1 cellular context compared by ENCODE assay signal in the genomic region with DNA sequence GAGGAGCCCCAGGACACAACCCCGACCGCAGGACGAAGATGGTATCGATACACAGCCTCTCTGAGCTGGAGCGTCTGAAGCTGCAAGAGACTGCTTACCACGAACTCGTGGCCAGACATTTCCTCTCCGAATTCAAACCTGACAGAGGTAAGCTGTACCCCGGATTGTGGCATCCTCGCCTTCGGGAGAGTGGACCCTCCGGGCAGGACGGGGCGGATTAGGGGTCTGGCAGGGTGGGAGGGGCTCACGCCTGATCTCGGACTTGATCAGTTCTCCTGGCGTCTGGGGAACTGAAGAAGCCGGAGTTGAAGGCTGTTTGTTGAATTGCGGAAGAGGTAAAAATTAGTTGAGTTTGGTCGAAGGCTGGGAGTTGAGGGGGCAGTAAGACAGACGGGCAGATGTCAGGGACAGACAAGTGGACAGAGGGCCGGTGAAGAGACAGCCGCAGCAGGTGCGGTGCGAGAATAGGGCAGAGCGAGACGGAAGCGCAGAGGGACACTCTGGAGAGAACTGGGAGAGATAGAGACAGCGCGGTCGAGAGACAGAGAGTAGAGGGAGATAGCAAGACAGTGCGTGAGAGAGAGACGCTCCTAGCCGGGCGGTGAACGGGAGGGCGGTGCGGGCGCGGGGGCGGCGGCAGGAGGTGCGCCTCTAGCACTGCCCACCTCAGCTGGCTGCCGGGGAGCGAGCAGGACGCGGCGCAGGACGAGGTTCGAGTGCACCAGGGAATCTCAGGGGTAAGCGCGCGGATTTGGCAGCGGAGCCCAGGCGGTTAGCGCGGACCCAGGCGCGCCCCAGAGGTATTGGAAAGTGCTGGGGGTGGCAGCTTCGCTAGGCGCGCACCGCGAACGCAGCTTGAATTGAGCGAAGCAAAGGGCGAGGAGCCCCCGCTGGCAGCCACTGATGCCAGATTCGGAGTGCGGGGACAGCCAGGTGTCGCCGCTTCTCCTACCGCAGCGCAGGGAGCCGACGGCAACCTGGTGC.
TF ChIP-seq lines count a peak whose summit lies in the region.

No MANE protein-coding gene starts in this region.

TF ChIP-seq in SK-N-SH treated with all-trans-retinoic acid at 6 μM for 48 hours, 23 proteins besides CTCF, POLR2A, EP300 and RAD21 (continued from another document):
- no peak for TF ChIP-seq ZNF8 (CRISPR knock-in tag; IDR thresholded peaks at IDR 0.05)
- TF ChIP-seq ZNF70 (CRISPR knock-in tag; IDR thresholded peaks at IDR 0.05), result no peak
- TF ChIP-seq, protein P1, sequence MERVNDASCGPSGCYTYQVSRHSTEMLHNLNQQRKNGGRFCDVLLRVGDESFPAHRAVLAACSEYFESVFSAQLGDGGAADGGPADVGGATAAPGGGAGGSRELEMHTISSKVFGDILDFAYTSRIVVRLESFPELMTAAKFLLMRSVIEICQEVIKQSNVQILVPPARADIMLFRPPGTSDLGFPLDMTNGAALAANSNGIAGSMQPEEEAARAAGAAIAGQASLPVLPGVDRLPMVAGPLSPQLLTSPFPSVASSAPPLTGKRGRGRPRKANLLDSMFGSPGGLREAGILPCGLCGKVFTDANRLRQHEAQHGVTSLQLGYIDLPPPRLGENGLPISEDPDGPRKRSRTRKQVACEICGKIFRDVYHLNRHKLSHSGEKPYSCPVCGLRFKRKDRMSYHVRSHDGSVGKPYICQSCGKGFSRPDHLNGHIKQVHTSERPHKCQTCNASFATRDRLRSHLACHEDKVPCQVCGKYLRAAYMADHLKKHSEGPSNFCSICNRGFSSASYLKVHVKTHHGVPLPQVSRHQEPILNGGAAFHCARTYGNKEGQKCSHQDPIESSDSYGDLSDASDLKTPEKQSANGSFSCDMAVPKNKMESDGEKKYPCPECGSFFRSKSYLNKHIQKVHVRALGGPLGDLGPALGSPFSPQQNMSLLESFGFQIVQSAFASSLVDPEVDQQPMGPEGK (CRISPR knock-in tag; IDR thresholded peaks at IDR 0.05; ENCODE audit: borderline replicate concordance), result no peak
- no peak for TF ChIP-seq ZFP3 (CRISPR knock-in tag; IDR thresholded peaks at IDR 0.05)
- TF ChIP-seq RARB (CRISPR knock-in tag; IDR thresholded peaks at IDR 0.05), result no peak
